24 cellular contexts compared by ENCODE assay signal in genomic region chr3:70977712-70978111, GRCh38.
DNase-seq lines count a peak whose midpoint lies in the region; ATAC-seq and TF ChIP-seq lines count a peak whose summit lies in the region.
"Had no signal": no experiment of that assay in that cellular context is flagged by ENCODE, and none has a peak within 500 bp of the region (broad histone marks: within the 10 kb centered on the region; RNA-seq: fewer than 3 reads in every experiment).

No MANE protein-coding gene starts in this region.

- H3K4me1 ChIP-seq in CD8-positive, alpha-beta T cell (ENCODE audit: insufficient read depth, low read length) = peaks cover 23% of the 10 kb centered on the region
- H3K4me1 ChIP-seq in neuronal stem cell (ENCODE audit: control insufficient read depth in 2 of 2, insufficient read depth in 1 of 2, low read depth in 1 of 2, low read length in 2 of 2) (peaks cover 12% of the 10 kb centered on the region in 2 donors), right lobe of liver (peaks cover 0 to under 1% (median 0%) of the 10 kb centered on the region in 4 donors)

- no peak overlapping the region for H3K4me3 ChIP-seq in CD8-positive, alpha-beta T cell (ENCODE audit: low read depth, low read length)
- no peak overlapping the region for H3K4me3 ChIP-seq in neuronal stem cell (ENCODE audit: low read length in 2 of 2)
- no peak overlapping the region for H3K4me3 ChIP-seq in right lobe of liver
- H3K4me3 ChIP-seq: BLaER1 treated with 17β-estradiol and CSF1 and Interleukin-3, amounts not matched to agents 10 nM and 100 nM; K562; MG63; PC-9 had no signal

- H2AK5ac ChIP-seq in neuronal stem cell (ENCODE audit: low read depth, low read length) = no peak overlapping the region

- H3K18ac ChIP-seq in neuronal stem cell (ENCODE audit: low read length) = peak overlapping the region; percentile 1

- no peak overlapping the region for H2AFZ ChIP-seq in neuronal stem cell (ENCODE audit: low read length)
- H2AFZ ChIP-seq: PC-9 had no signal

- TF ChIP-seq CTCF in CD8-positive, alpha-beta T cell (IDR thresholded peaks at IDR 0.05) = no peak
- TF ChIP-seq CTCF in chondrocyte (IDR thresholded peaks at IDR 0.05) (no peak), right lobe of liver (IDR thresholded peaks at IDR 0.05) (no peak)

- no peak for ATAC-seq in activated CD4-positive, alpha-beta T cell treated with anti-CD3 and anti-CD28 coated beads for 36 hours
- no peak for ATAC-seq in CD8-positive, alpha-beta T cell
- ATAC-seq in right lobe of liver = no peak
- ATAC-seq: K562 had no signal

- peak overlapping the region; percentile 7 for H3K27ac Mint-ChIP-seq in activated CD4-positive, alpha-beta T cell treated with anti-CD3 and anti-CD28 coated beads for 36 hours
- no peak overlapping the region for H3K27ac Mint-ChIP-seq in activated CD4-positive, alpha-beta T cell treated with anti-CD3 and anti-CD28 coated beads, Interleukin-2, amount 10 ng/mL, durations not matched to agents 7 days and 5 days
- peak overlapping the region; percentile 32 for H3K27ac Mint-ChIP-seq in CD8-positive, alpha-beta T cell
- H3K27ac Mint-ChIP-seq in chondrocyte (ENCODE audit: unreplicated experiment) = peak overlapping the region; percentile 23
- no peak overlapping the region for H3K27ac Mint-ChIP-seq in activated T-helper 2 cell treated with anti-CD3 and anti-CD28 coated beads, Interferon-gamma antibody, Interleukin-2, Interleukin-4, amounts not matched to agents 10 μg/mL and 5 μg/mL and 100 μg/mL, durations not matched to agents 14 hours and 24 hours and 36 hours

- H3K9ac ChIP-seq in neuronal stem cell (ENCODE audit: low read depth, low read length, poor library complexity) = no peak overlapping the region
- H3K9ac ChIP-seq: BLaER1 treated with 17β-estradiol and CSF1 and Interleukin-3, amounts not matched to agents 10 nM and 100 nM had no signal

- H3K4ac ChIP-seq in neuronal stem cell (ENCODE audit: low read length) = no peak overlapping the region

- H2BK120ac ChIP-seq in neuronal stem cell (ENCODE audit: low read depth, low read length) = no peak overlapping the region

- peaks cover 49% of the 10 kb centered on the region for H3K36me3 ChIP-seq in CD8-positive, alpha-beta T cell (ENCODE audit: insufficient read depth, low read length)
- H3K36me3 ChIP-seq in neuronal stem cell (replicated peaks in 1 of 2; ENCODE audit: control insufficient read depth in 2 of 2, insufficient read depth in 2 of 2, low read length in 2 of 2) (peaks cover 5 to 56% of the 10 kb centered on the region in 2 donors), right lobe of liver (peaks cover 0 to 35% (median 8%) of the 10 kb centered on the region in 4 donors)

- no peak for TF ChIP-seq POLR2A in right lobe of liver (IDR thresholded peaks at IDR 0.05)

- DNase-seq in activated CD4-positive, alpha-beta T cell treated with anti-CD3 and anti-CD28 coated beads for 36 hours = no peak
- DNase-seq in activated CD4-positive, alpha-beta T cell treated with anti-CD3 and anti-CD28 coated beads, Interleukin-2, amount 10 ng/mL, durations not matched to agents 7 days and 5 days = no peak
- no peak for DNase-seq in CD8-positive, alpha-beta T cell
- DNase-seq in chondrocyte (ENCODE audit: low spot score) (no peak), neuronal stem cell (ENCODE audit: low spot score) (no peak), right lobe of liver (no peak), NCI-H2171 (lab: John Stamatoyannopoulos, UW) (no peak)
- no peak for DNase-seq in activated T-helper 2 cell treated with anti-CD3 and anti-CD28 coated beads, Interferon-gamma antibody, Interleukin-2, Interleukin-4, amounts not matched to agents 10 μg/mL and 5 μg/mL and 100 μg/mL, durations not matched to agents 14 hours and 24 hours and 36 hours (ENCODE audit: low spot score)
- DNase-seq: ACHN; Calu3; CD8-positive, alpha-beta memory T cell; DMS153; MG63; NCI-H1048; NCI-H1417 treated with DMSO at 0.1 percent for 48 hours; NCI-H187; NCI-H510A; NCI-H748 treated with DMSO at 0.1 percent for 48 hours; PC-9; RPMI8226; SHP77 had no signal

- peaks cover 79% of the 10 kb centered on the region for H3K36me3 Mint-ChIP-seq in activated CD4-positive, alpha-beta T cell treated with anti-CD3 and anti-CD28 coated beads for 36 hours (ENCODE audit: low read depth)
- H3K36me3 Mint-ChIP-seq in activated CD4-positive, alpha-beta T cell treated with anti-CD3 and anti-CD28 coated beads, Interleukin-2, amount 10 ng/mL, durations not matched to agents 7 days and 5 days (ENCODE audit: low read depth) = peaks cover 85% of the 10 kb centered on the region
- H3K36me3 Mint-ChIP-seq in CD8-positive, alpha-beta T cell = peaks cover 93% of the 10 kb centered on the region
- H3K36me3 Mint-ChIP-seq in chondrocyte (ENCODE audit: low read depth) = peaks cover 41% of the 10 kb centered on the region
- peaks cover 89% of the 10 kb centered on the region for H3K36me3 Mint-ChIP-seq in activated T-helper 2 cell treated with anti-CD3 and anti-CD28 coated beads, Interferon-gamma antibody, Interleukin-2, Interleukin-4, amounts not matched to agents 10 μg/mL and 5 μg/mL and 100 μg/mL, durations not matched to agents 14 hours and 24 hours and 36 hours (ENCODE audit: low read depth)

- H3K9me3 ChIP-seq in CD8-positive, alpha-beta T cell (ENCODE audit: low read length) = no peaks in the 10 kb centered on the region
- H3K9me3 ChIP-seq in neuronal stem cell (replicated peaks in 1 of 2; ENCODE audit: control insufficient read depth in 2 of 2, insufficient read depth in 1 of 2, low read depth in 1 of 2, low read length in 2 of 2) = peaks cover 0 to 4% of the 10 kb centered on the region in 2 donors
- no peaks in the 10 kb centered on the region for H3K9me3 ChIP-seq in right lobe of liver
- H3K9me3 ChIP-seq: MG63 had no signal

- WGBS in neuronal stem cell (ENCODE audit: extremely low coverage in 2 of 2, insufficient read length in 2 of 2, insufficient replicate concordance in 1 of 2), 2 donors = no CpG with 5 or more reads among the region's 13 CpGs
- WGBS in right lobe of liver (ENCODE audit: insufficient coverage, low coverage, low lambda C conversion rate, missing lambda C conversion rate) = 98% methylated on average over 9 of the region's 13 CpGs

- H2BK12ac ChIP-seq in neuronal stem cell (ENCODE audit: low read length) = no peak overlapping the region

- no peaks in the 10 kb centered on the region for H3K79me1 ChIP-seq in neuronal stem cell (ENCODE audit: low read depth, low read length)

- no peaks in the 10 kb centered on the region for H3K27me3 Mint-ChIP-seq in activated CD4-positive, alpha-beta T cell treated with anti-CD3 and anti-CD28 coated beads for 36 hours
- H3K27me3 Mint-ChIP-seq in activated CD4-positive, alpha-beta T cell treated with anti-CD3 and anti-CD28 coated beads, Interleukin-2, amount 10 ng/mL, durations not matched to agents 7 days and 5 days = no peaks in the 10 kb centered on the region
- no peaks in the 10 kb centered on the region for H3K27me3 Mint-ChIP-seq in CD8-positive, alpha-beta T cell (ENCODE audit: low read depth)
- H3K27me3 Mint-ChIP-seq in chondrocyte (ENCODE audit: low read depth) = no peaks in the 10 kb centered on the region
- H3K27me3 Mint-ChIP-seq in activated T-helper 2 cell treated with anti-CD3 and anti-CD28 coated beads, Interferon-gamma antibody, Interleukin-2, Interleukin-4, amounts not matched to agents 10 μg/mL and 5 μg/mL and 100 μg/mL, durations not matched to agents 14 hours and 24 hours and 36 hours (ENCODE audit: low read depth) = no peaks in the 10 kb centered on the region
- H3K27me3 Mint-ChIP-seq: CD8-positive, alpha-beta memory T cell had no signal

- no peak overlapping the region for H2BK15ac ChIP-seq in neuronal stem cell (ENCODE audit: low read length)

- CTCF ChIA-PET in activated CD4-positive, alpha-beta T cell treated with anti-CD3 and anti-CD28 coated beads for 36 hours (lab: Charles Lee) = no interaction called here
- CTCF ChIA-PET in activated CD4-positive, alpha-beta T cell treated with anti-CD3 and anti-CD28 coated beads, Interleukin-2, amount 10 ng/mL, durations not matched to agents 7 days and 5 days (lab: Charles Lee) = interaction anchor here (0.6 kb wide), 1 partner anchor 32 kb away, joined by 3 read pairs; no protein-coding TSS in a partner anchor
- CTCF ChIA-PET in CD8-positive, alpha-beta T cell (lab: Charles Lee) = interaction anchor here (0.6 kb wide), 1 partner anchor 722 kb away, joined by 3 read pairs; no protein-coding TSS in a partner anchor

- H3K27ac ChIP-seq in CD8-positive, alpha-beta T cell (ENCODE audit: low read depth, low read length) = no peak overlapping the region
- no peak overlapping the region for H3K27ac ChIP-seq in neuronal stem cell (replicated peaks; ENCODE audit: low read length)
- H3K27ac ChIP-seq in right lobe of liver = no peak overlapping the region
- H3K27ac ChIP-seq: 22Rv1; BLaER1 treated with 17β-estradiol and CSF1 and Interleukin-3, amounts not matched to agents 10 nM and 100 nM; PC-9 had no signal

- H3K4me1 Mint-ChIP-seq in activated CD4-positive, alpha-beta T cell treated with anti-CD3 and anti-CD28 coated beads for 36 hours = peaks cover 47% of the 10 kb centered on the region
- peaks cover 31% of the 10 kb centered on the region for H3K4me1 Mint-ChIP-seq in activated CD4-positive, alpha-beta T cell treated with anti-CD3 and anti-CD28 coated beads, Interleukin-2, amount 10 ng/mL, durations not matched to agents 7 days and 5 days
- H3K4me1 Mint-ChIP-seq in CD8-positive, alpha-beta T cell (ENCODE audit: low read depth) = peaks cover 42% of the 10 kb centered on the region
- peaks cover 45% of the 10 kb centered on the region for H3K4me1 Mint-ChIP-seq in chondrocyte (ENCODE audit: low read depth)
- peaks cover 33% of the 10 kb centered on the region for H3K4me1 Mint-ChIP-seq in activated T-helper 2 cell treated with anti-CD3 and anti-CD28 coated beads, Interferon-gamma antibody, Interleukin-2, Interleukin-4, amounts not matched to agents 10 μg/mL and 5 μg/mL and 100 μg/mL, durations not matched to agents 14 hours and 24 hours and 36 hours (ENCODE audit: low read depth)

- H3K4me3 Mint-ChIP-seq in activated CD4-positive, alpha-beta T cell treated with anti-CD3 and anti-CD28 coated beads for 36 hours = no peak overlapping the region
- H3K4me3 Mint-ChIP-seq in activated CD4-positive, alpha-beta T cell treated with anti-CD3 and anti-CD28 coated beads, Interleukin-2, amount 10 ng/mL, durations not matched to agents 7 days and 5 days = no peak overlapping the region
- H3K4me3 Mint-ChIP-seq in CD8-positive, alpha-beta T cell = no peak overlapping the region
- H3K4me3 Mint-ChIP-seq in chondrocyte (ENCODE audit: unreplicated experiment) = no peak overlapping the region
- no peak overlapping the region for H3K4me3 Mint-ChIP-seq in activated T-helper 2 cell treated with anti-CD3 and anti-CD28 coated beads, Interferon-gamma antibody, Interleukin-2, Interleukin-4, amounts not matched to agents 10 μg/mL and 5 μg/mL and 100 μg/mL, durations not matched to agents 14 hours and 24 hours and 36 hours (ENCODE audit: low read depth)
- H3K4me3 Mint-ChIP-seq: CD8-positive, alpha-beta memory T cell had no signal

- H4K91ac ChIP-seq in neuronal stem cell (ENCODE audit: low read depth, low read length, poor library complexity) = no peak overlapping the region

- no peaks in the 10 kb centered on the region for H3K9me3 Mint-ChIP-seq in activated CD4-positive, alpha-beta T cell treated with anti-CD3 and anti-CD28 coated beads for 36 hours (ENCODE audit: low read depth)
- peaks cover 11% of the 10 kb centered on the region for H3K9me3 Mint-ChIP-seq in activated CD4-positive, alpha-beta T cell treated with anti-CD3 and anti-CD28 coated beads, Interleukin-2, amount 10 ng/mL, durations not matched to agents 7 days and 5 days
- no peaks in the 10 kb centered on the region for H3K9me3 Mint-ChIP-seq in CD8-positive, alpha-beta T cell
- H3K9me3 Mint-ChIP-seq in chondrocyte (ENCODE audit: low read depth) = no peaks in the 10 kb centered on the region
- H3K9me3 Mint-ChIP-seq in activated T-helper 2 cell treated with anti-CD3 and anti-CD28 coated beads, Interferon-gamma antibody, Interleukin-2, Interleukin-4, amounts not matched to agents 10 μg/mL and 5 μg/mL and 100 μg/mL, durations not matched to agents 14 hours and 24 hours and 36 hours = no peaks in the 10 kb centered on the region
- H3K9me3 Mint-ChIP-seq: CD8-positive, alpha-beta memory T cell had no signal

- no peak overlapping the region for H3K14ac ChIP-seq in neuronal stem cell (ENCODE audit: low read length)

- no peak overlapping the region for H4K8ac ChIP-seq in neuronal stem cell (ENCODE audit: low read depth, low read length)

- H3K4me2 ChIP-seq in neuronal stem cell (ENCODE audit: insufficient read depth, low read length, poor library complexity, severe bottlenecking) = no peak overlapping the region
- H3K4me2 ChIP-seq: BLaER1 treated with 17β-estradiol and CSF1 and Interleukin-3, amounts not matched to agents 10 nM and 100 nM; PC-9 had no signal

- H2BK5ac ChIP-seq in neuronal stem cell (ENCODE audit: low read length) = no peak overlapping the region

- H3K27me3 ChIP-seq in CD8-positive, alpha-beta T cell (ENCODE audit: insufficient read depth, low read length) = no peaks in the 10 kb centered on the region
- no peaks in the 10 kb centered on the region for H3K27me3 ChIP-seq in neuronal stem cell (ENCODE audit: control insufficient read depth in 3 of 3, insufficient read depth in 3 of 3, low read depth in 1 of 3, low read length in 3 of 3)
- no peaks in the 10 kb centered on the region for H3K27me3 ChIP-seq in right lobe of liver
- H3K27me3 ChIP-seq: BLaER1 treated with 17β-estradiol and CSF1 and Interleukin-3, amounts not matched to agents 10 nM and 100 nM; MG63 had no signal

- intact Hi-C loops in activated CD4-positive, alpha-beta T cell treated with anti-CD3 and anti-CD28 coated beads for 36 hours (cut with DNase I, micrococcal nuclease) = no loop called here
- intact Hi-C loops in CD8-positive, alpha-beta T cell (cut with DNase I, micrococcal nuclease) = no loop called here
- intact Hi-C loops in right lobe of liver (cut with DNase I) = no loop called here
- intact Hi-C loops in activated T-helper 2 cell treated with anti-CD3 and anti-CD28 coated beads, Interferon-gamma antibody, Interleukin-2, Interleukin-4, amounts not matched to agents 10 μg/mL and 5 μg/mL and 100 μg/mL, durations not matched to agents 14 hours and 24 hours and 36 hours (cut with micrococcal nuclease) = no loop called here

- POLR2A ChIA-PET in activated CD4-positive, alpha-beta T cell treated with anti-CD3 and anti-CD28 coated beads for 36 hours (lab: Charles Lee) = no interaction called here
- POLR2A ChIA-PET in activated CD4-positive, alpha-beta T cell treated with anti-CD3 and anti-CD28 coated beads, Interleukin-2, amount 10 ng/mL, durations not matched to agents 7 days and 5 days (lab: Charles Lee) = no interaction called here
- POLR2A ChIA-PET in CD8-positive, alpha-beta T cell (lab: Charles Lee) = no interaction called here

- H3K23ac ChIP-seq in neuronal stem cell (ENCODE audit: low read depth, low read length, poor library complexity) = no peak overlapping the region

Comparison
In these comparisons a context has a peak if more than half of its experiments do, and no peak if none do; other contexts are left out.
1. H3K27ac Mint-ChIP-seq: peak in activated CD4-positive, alpha-beta T cell treated with anti-CD3 and anti-CD28 coated beads for 36 hours (single experiment), CD8-positive, alpha-beta T cell (single experiment) and chondrocyte (single experiment); none in activated CD4-positive, alpha-beta T cell treated with anti-CD3 and anti-CD28 coated beads, Interleukin-2, amount 10 ng/mL, durations not matched to agents 7 days and 5 days (single experiment) and activated T-helper 2 cell treated with anti-CD3 and anti-CD28 coated beads, Interferon-gamma antibody, Interleukin-2, Interleukin-4, amounts not matched to agents 10 μg/mL and 5 μg/mL and 100 μg/mL, durations not matched to agents 14 hours and 24 hours and 36 hours (single experiment).